Comparison of ENCODE assay signal across 9 cellular contexts in genomic region chr3:10205461-10206165, GRCh38. TPM values are rescaled to one million over a fixed set of nuclear protein-coding genes. Genes with fewer than 3 reads are reported as not detected.
DNase-seq lines count a peak whose midpoint lies in the region; ATAC-seq and TF ChIP-seq lines count a peak whose summit lies in the region.
"Had no signal": no experiment of that assay in that cellular context is flagged by ENCODE, and none has a peak within 500 bp of the region (broad histone marks: within the 10 kb centered on the region; RNA-seq: fewer than 3 reads in every experiment).

No MANE protein-coding gene starts in this region.

- no peaks in the 10 kb centered on the region for H3K79me2 ChIP-seq in trophoblast cell (ENCODE audit: control insufficient read depth, insufficient read depth, low read length, poor library complexity)

- H3K14ac ChIP-seq in trophoblast cell (ENCODE audit: low read length) = peak overlapping the region; percentile 65

- peak overlapping the region; percentile 96 for H3K27ac ChIP-seq in epithelial cell of prostate
- peak overlapping the region; percentile 23 for H3K27ac ChIP-seq in trophoblast cell (ENCODE audit: low read depth, low read length)
- no peak overlapping the region for H3K27ac ChIP-seq in CD4-positive, alpha-beta T cell (ENCODE audit: low read depth, low read length)
- H3K27ac ChIP-seq: colonic mucosa had no signal

- H3K9me3 ChIP-seq in NT2/D1 (ENCODE audit: insufficient read depth, low read length) (no peaks in the 10 kb centered on the region), trophoblast cell (ENCODE audit: insufficient read depth, low read depth, low read length) (peaks cover 2% of the 10 kb centered on the region)
- no peaks in the 10 kb centered on the region for H3K9me3 ChIP-seq in CD4-positive, alpha-beta T cell (ENCODE audit: control insufficient read depth, low read length)
- H3K9me3 ChIP-seq: colonic mucosa had no signal

- peak overlapping the region; percentile 17 for H3K9ac ChIP-seq in NT2/D1 (ENCODE audit: insufficient read length, low read depth)
- no peak overlapping the region for H3K9ac ChIP-seq in trophoblast cell (ENCODE audit: low read length)

- H3K4me1 Mint-ChIP-seq in CD4-positive, alpha-beta T cell (ENCODE audit: low read depth) = peaks cover 22% of the 10 kb centered on the region

- H3K27me3 Mint-ChIP-seq in CD4-positive, alpha-beta T cell = no peaks in the 10 kb centered on the region

- no peak for TF ChIP-seq CTCF in BJ (IDR thresholded peaks at IDR 0.05; ENCODE audit: insufficient read depth, low read depth, low read length)
- no peak for TF ChIP-seq CTCF in CD4-positive, alpha-beta T cell (IDR thresholded peaks at IDR 0.05)

- no peaks in the 10 kb centered on the region for H3K27me3 ChIP-seq in BJ (ENCODE audit: control insufficient read depth, insufficient read depth, low read length)
- H3K27me3 ChIP-seq in NT2/D1 (ENCODE audit: insufficient read depth, insufficient read length) = no peaks in the 10 kb centered on the region
- H3K27me3 ChIP-seq in trophoblast cell (ENCODE audit: insufficient read depth, low read length) = no peaks in the 10 kb centered on the region
- H3K27me3 ChIP-seq in CD4-positive, alpha-beta T cell (ENCODE audit: control insufficient read depth, insufficient read depth, low read length) = no peaks in the 10 kb centered on the region
- H3K27me3 ChIP-seq: colonic mucosa had no signal

- H4K12ac ChIP-seq in trophoblast cell (ENCODE audit: low read depth, low read length) = no peak overlapping the region

- H3K4me2 ChIP-seq in trophoblast cell (ENCODE audit: low read length) = no peak overlapping the region

- H2AFZ ChIP-seq in trophoblast cell (ENCODE audit: insufficient read depth, low read length, poor library complexity) = no peak overlapping the region

- H3K4me1 ChIP-seq in NT2/D1 (ENCODE audit: insufficient read depth, insufficient read length) (peaks cover 7% of the 10 kb centered on the region), trophoblast cell (ENCODE audit: control insufficient read depth in 1 of 2, insufficient read depth in 2 of 2, low read length in 2 of 2) (peaks cover 16 to 17% of the 10 kb centered on the region in 2 experiments)

- H4K8ac ChIP-seq in trophoblast cell (ENCODE audit: low read depth, low read length) = no peak overlapping the region

- WGBS in trophoblast cell (ENCODE audit: extremely low coverage, insufficient coverage, insufficient read length) = no CpG with 5 or more reads among the region's 7 CpGs

- peaks cover 13% of the 10 kb centered on the region for H3K79me1 ChIP-seq in trophoblast cell (ENCODE audit: low read length)

- CTCF ChIA-PET in BJ (lab: Yijun Ruan, JAX) = interaction anchor here (1.2 to 2.6 kb wide), 3 partner anchors 11 to 20 kb away, joined by 3 to 15 read pairs (median 6); no protein-coding TSS in a partner anchor
- CTCF ChIA-PET in CD4-positive, alpha-beta T cell (lab: Charles Lee) = interaction anchor here (0.9 to 1.2 kb wide), 2 partner anchors 19 to 66 kb away, joined by 3 read pairs; no protein-coding TSS in a partner anchor

- POLR2A ChIA-PET in BJ (lab: Charles Lee) = no interaction called here
- POLR2A ChIA-PET in CD4-positive, alpha-beta T cell (lab: Charles Lee) = interaction anchor here (0.9 to 1.5 kb wide), 2 partner anchors 11 to 43 kb away, joined by 3 to 5 read pairs; no protein-coding TSS in a partner anchor

- H2BK5ac ChIP-seq in trophoblast cell (ENCODE audit: low read depth, low read length, poor library complexity) = peak overlapping the region; percentile 76

- no peak overlapping the region for H3K4me3 ChIP-seq in BJ (ENCODE audit: low read depth, low read length)
- no peak overlapping the region for H3K4me3 ChIP-seq in NT2/D1 (ENCODE audit: insufficient read length, low read depth)
- H3K4me3 ChIP-seq in trophoblast cell (ENCODE audit: low read depth, low read length) = no peak overlapping the region
- H3K4me3 ChIP-seq: colonic mucosa had no signal

- H4K91ac ChIP-seq in trophoblast cell (ENCODE audit: low read depth, low read length) = peak overlapping the region; percentile 61

- H3K36me3 ChIP-seq in BJ (ENCODE audit: control insufficient read depth, insufficient read depth, low read length) (peaks cover 1% of the 10 kb centered on the region; the same call in 1 of the 2 replicates), NT2/D1 (ENCODE audit: insufficient read depth, insufficient read length, low read length) (peaks cover 6% of the 10 kb centered on the region), trophoblast cell (ENCODE audit: control insufficient read depth in 1 of 2, insufficient read depth in 2 of 2, low read length in 2 of 2) (no peaks in the 10 kb centered on the region)
- H3K36me3 ChIP-seq: colonic mucosa had no signal

- peaks cover 23% of the 10 kb centered on the region for H3K36me3 Mint-ChIP-seq in CD4-positive, alpha-beta T cell (ENCODE audit: low read depth)

- ATAC-seq in GM21390 (IDR thresholded peaks at IDR 0.05; ENCODE audit: unreplicated experiment) = no peak
- ATAC-seq in CD4-positive, alpha-beta T cell (ENCODE audit: poor library complexity) = no peak

- no peak overlapping the region for H3K27ac Mint-ChIP-seq in CD4-positive, alpha-beta T cell

- H3K4me3 Mint-ChIP-seq in CD4-positive, alpha-beta T cell = no peak overlapping the region

- intact Hi-C loops in CD4-positive, alpha-beta T cell (cut with DNase I, micrococcal nuclease) = no loop called here

- H3K18ac ChIP-seq in trophoblast cell (ENCODE audit: low read length) = peak overlapping the region; percentile 50

- no peaks in the 10 kb centered on the region for H3K9me3 Mint-ChIP-seq in CD4-positive, alpha-beta T cell

- H3K23ac ChIP-seq in trophoblast cell (ENCODE audit: low read length) = no peak overlapping the region

- peak overlapping the region; percentile 32 for H3K4ac ChIP-seq in trophoblast cell (ENCODE audit: low read depth, low read length)

- peak overlapping the region; percentile 34 for H2AK5ac ChIP-seq in trophoblast cell (ENCODE audit: low read length)

- peak overlapping the region; percentile 73 for H2BK120ac ChIP-seq in trophoblast cell (ENCODE audit: insufficient read depth, low read length, poor library complexity)

- H2BK12ac ChIP-seq in trophoblast cell (ENCODE audit: low read length) = peak overlapping the region; percentile 34

- DNase-seq in BJ (ENCODE audit: low read depth) (peak; percentile 73), NT2/D1 (ENCODE audit: low read depth, low spot score) (no peak), epithelial cell of prostate (ENCODE audit: low read depth, low spot score) (no peak), trophoblast cell (peak; percentile 77 to 90), NCI-H524 (lab: John Stamatoyannopoulos, UW) (no peak), NAMALWA (ENCODE audit: low spot score) (no peak)
- no peak for DNase-seq in CD4-positive, alpha-beta T cell
- DNase-seq: colonic mucosa had no signal

RNA-seq across cellular contexts. Expression of gene IRAK2, which starts 40.9 kb away (rescaled TPM):
- 2.0 and 2.5 TPM in 2 replicates for polyA plus RNA-seq in BJ (2011; rRNA removed)
- polyA minus RNA-seq in BJ (2011; rRNA and poly(A)+ RNA removed) = 1.4 and 2.2 TPM in 2 replicates
- polyA plus RNA-seq in trophoblast cell (2013) = 3.4 and 3.5 TPM in 2 replicates
- total RNA-seq in CD4-positive, alpha-beta T cell = 1 to 10 TPM; 1.4 to 1.6 TPM

RNA-seq across cellular contexts. Expression of gene TATDN2, which starts 42.6 kb away (rescaled TPM):
- 14.9 and 15.3 TPM in 2 replicates for polyA plus RNA-seq in BJ (2011; rRNA removed)
- polyA minus RNA-seq in BJ (2011; rRNA and poly(A)+ RNA removed) = 16.6 and 18.7 TPM in 2 replicates
- polyA plus RNA-seq in trophoblast cell (2013) = 12.9 and 13.5 TPM in 2 replicates
- total RNA-seq in CD4-positive, alpha-beta T cell = 10 to 100 TPM; 48.7 to 50.2 TPM

Comparison
In these comparisons a context has a peak if more than half of its experiments do, and no peak if none do; other contexts are left out.
1. DNase-seq: peak in BJ (single experiment) and trophoblast cell (2 of 2); none in NT2/D1 (single experiment), epithelial cell of prostate (single experiment), NCI-H524 (0 of 2), CD4-positive, alpha-beta T cell (0 of 10) and NAMALWA (single experiment).